In genomic region chr7:99311702-99312101, GRCh38 we compare ENCODE assay signal across 20 cellular contexts. TPM values are rescaled to one million over a fixed set of nuclear protein-coding genes. Genes with fewer than 3 reads are reported as not detected.
"Had no signal": no experiment of that assay in that cellular context is flagged by ENCODE, and none has a peak within 500 bp of the region (broad histone marks: within the 10 kb centered on the region; RNA-seq: fewer than 3 reads in every experiment).

No MANE protein-coding gene starts in this region.

- DNase-seq: activated B cell treated with CpG ODN at 0.5 μM for 24 hours; activated CD4-positive, alpha-beta T cell treated with anti-CD3 and anti-CD28 coated beads, Interleukin-2, amount 10 ng/mL, durations not matched to agents 7 days and 5 days; activated CD8-positive, alpha-beta memory T cell treated with anti-CD3 and anti-CD28 coated beads for 24 hours; effector memory CD8-positive, alpha-beta T cell; glutamatergic neuron; nucleus accumbens; spleen; stimulated activated CD4-positive, alpha-beta T cell treated with anti-CD3 and anti-CD28 coated beads, Interleukin-2, amount 100 ng/mL, for 24 hours; stimulated activated naive CD8-positive, alpha-beta T cell treated with anti-CD3 and anti-CD28 coated beads, Interleukin-15, Interleukin-2, amounts not matched to agents 100 U/mL and 50 U/mL, for 24 hours; T-helper 1 cell had no signal

- H3K4me3 Mint-ChIP-seq: activated B cell treated with CpG ODN at 0.5 μM for 24 hours; activated CD4-positive, alpha-beta T cell treated with anti-CD3 and anti-CD28 coated beads, Interleukin-2, amount 10 ng/mL, durations not matched to agents 7 days and 5 days; activated naive CD4-positive, alpha-beta T cell treated with anti-CD3 and anti-CD28 coated beads, Interleukin-2, amount 50 U/mL, for 24 hours; activated T-helper 17 cell treated with anti-CD3 and anti-CD28 coated beads, Interleukin-2, amount 50 U/mL, for 72 hours; dendritic cell treated with granulocyte-macrophage colony-stimulating factor and Interleukin-4, amounts not matched to agents 40 ng/mL and 50 ng/mL, for 4 days; effector memory CD8-positive, alpha-beta T cell; memory B cell; natural killer cell treated with Interleukin-12 subunit alpha and Interleukin-12 subunit beta and Interleukin-15 and Interleukin-18, amount 100 ng/mL, for 72 hours had no signal

- H3K27me3 Mint-ChIP-seq: activated CD4-positive, alpha-beta T cell treated with anti-CD3 and anti-CD28 coated beads, Interleukin-2, amount 10 ng/mL, durations not matched to agents 7 days and 5 days had no signal

- H3K9me3 ChIP-seq: suprapubic skin had no signal

- H3K36me3 Mint-ChIP-seq: activated naive CD4-positive, alpha-beta T cell treated with anti-CD3 and anti-CD28 coated beads, Interleukin-2, amount 50 U/mL, for 24 hours; natural killer cell treated with Interleukin-12 subunit alpha and Interleukin-12 subunit beta and Interleukin-15 and Interleukin-18, amount 100 ng/mL, for 72 hours had no signal

- H3K9me3 Mint-ChIP-seq: activated CD4-positive, alpha-beta T cell treated with anti-CD3 and anti-CD28 coated beads, Interleukin-2, amount 10 ng/mL, durations not matched to agents 7 days and 5 days; activated naive CD4-positive, alpha-beta T cell treated with anti-CD3 and anti-CD28 coated beads, Interleukin-2, amount 50 U/mL, for 24 hours; activated T-helper 17 cell treated with anti-CD3 and anti-CD28 coated beads, Interleukin-2, amount 50 U/mL, for 72 hours; effector memory CD8-positive, alpha-beta T cell; natural killer cell treated with Interleukin-12 subunit alpha and Interleukin-12 subunit beta and Interleukin-15 and Interleukin-18, amount 100 ng/mL, for 72 hours had no signal

- H3K36me3 ChIP-seq: spleen, suprapubic skin had no signal

- ATAC-seq: activated T-helper 17 cell treated with anti-CD3 and anti-CD28 coated beads, Interleukin-2, amount 50 U/mL, for 72 hours; effector memory CD8-positive, alpha-beta T cell; natural killer cell treated with Interleukin-12 subunit alpha and Interleukin-12 subunit beta and Interleukin-15 and Interleukin-18, amount 100 ng/mL, for 72 hours; stimulated activated naive CD8-positive, alpha-beta T cell treated with anti-CD3 and anti-CD28 coated beads, Interleukin-15, Interleukin-2, amounts not matched to agents 100 U/mL and 50 U/mL, for 24 hours had no signal

- H3K27ac Mint-ChIP-seq: activated B cell treated with CpG ODN at 0.5 μM for 24 hours; activated CD4-positive, alpha-beta T cell treated with anti-CD3 and anti-CD28 coated beads, Interleukin-2, amount 10 ng/mL, durations not matched to agents 7 days and 5 days; activated naive CD4-positive, alpha-beta T cell treated with anti-CD3 and anti-CD28 coated beads, Interleukin-2, amount 50 U/mL, for 24 hours; activated T-helper 17 cell treated with anti-CD3 and anti-CD28 coated beads, Interleukin-2, amount 50 U/mL, for 72 hours; dendritic cell treated with granulocyte-macrophage colony-stimulating factor and Interleukin-4, amounts not matched to agents 40 ng/mL and 50 ng/mL, for 4 days; effector memory CD8-positive, alpha-beta T cell; memory B cell; natural killer cell treated with Interleukin-12 subunit alpha and Interleukin-12 subunit beta and Interleukin-15 and Interleukin-18, amount 100 ng/mL, for 72 hours had no signal

- H3K27ac ChIP-seq: spleen, suprapubic skin had no signal

- H3K4me3 ChIP-seq: spleen, suprapubic skin had no signal

- H3K27me3 ChIP-seq: suprapubic skin had no signal

- H3K4me1 Mint-ChIP-seq: activated naive CD4-positive, alpha-beta T cell treated with anti-CD3 and anti-CD28 coated beads, Interleukin-2, amount 50 U/mL, for 24 hours had no signal

RNA-seq across cellular contexts. Expression of gene MYH16, which starts 39.1 kb away (rescaled TPM):
- total RNA-seq: activated B cell treated with CpG ODN at 0.5 μM for 24 hours; activated CD4-positive, alpha-beta T cell treated with anti-CD3 and anti-CD28 coated beads, Interleukin-2, amount 10 ng/mL, durations not matched to agents 7 days and 5 days; activated T-helper 17 cell treated with anti-CD3 and anti-CD28 coated beads, Interleukin-2, amount 50 U/mL, for 72 hours; fibroblast of villous mesenchyme; left lobe of liver; natural killer cell treated with Interleukin-12 subunit alpha and Interleukin-12 subunit beta and Interleukin-15 and Interleukin-18, amount 100 ng/mL, for 72 hours; sciatic nerve; spleen; suprapubic skin; ureter had no signal
- polyA plus RNA-seq: spleen had no signal
